In genomic region chr3:187210555-187211327, GRCh38 we compare ENCODE assay signal across 9 cellular contexts. TPM values are rescaled to one million over a fixed set of nuclear protein-coding genes. Genes with fewer than 3 reads are reported as not detected.
DNase-seq lines count a peak whose midpoint lies in the region; ATAC-seq, FAIRE-seq and TF ChIP-seq lines count a peak whose summit lies in the region.
"Had no signal": no experiment of that assay in that cellular context is flagged by ENCODE, and none has a peak within 500 bp of the region (broad histone marks: within the 10 kb centered on the region; RNA-seq: fewer than 3 reads in every experiment).

No MANE protein-coding gene starts in this region.

- H3K4me3 Mint-ChIP-seq in neural progenitor cell, result no peak overlapping the region
- H3K4me3 Mint-ChIP-seq in endothelial cell (ENCODE audit: unreplicated experiment), result no peak overlapping the region

- H3K79me2 ChIP-seq in neural progenitor cell (ENCODE audit: low read depth), result no peaks in the 10 kb centered on the region

- H3K27ac ChIP-seq in neural progenitor cell, result no peak overlapping the region

- H3K4me2 ChIP-seq in neural progenitor cell, result peak overlapping the region; percentile 49

- peak; percentile 78 for FAIRE-seq in GM18507 (lab: Jason Lieb, UNC)
- FAIRE-seq in RCC 7860 (lab: Jason Lieb, UNC), result no peak

- H3K9ac ChIP-seq in neural progenitor cell, result no peak overlapping the region

- H3F3A ChIP-seq in neural progenitor cell (ENCODE audit: low read depth), result peaks cover 3% of the 10 kb centered on the region

- peak; percentile 95 for ATAC-seq in HG02973 (IDR thresholded peaks at IDR 0.05; ENCODE audit: unreplicated experiment)

- H3K27me3 Mint-ChIP-seq in neural progenitor cell (ENCODE audit: insufficient read depth, low read depth), result no peaks in the 10 kb centered on the region
- peaks cover 3% of the 10 kb centered on the region for H3K27me3 Mint-ChIP-seq in endothelial cell (ENCODE audit: unreplicated experiment)

- H4K20me1 ChIP-seq in neural progenitor cell (ENCODE audit: low read depth), result no peaks in the 10 kb centered on the region

- peaks cover 12% of the 10 kb centered on the region for H3K4me1 ChIP-seq in neural progenitor cell

- no peak for TF ChIP-seq CTCF in choroid plexus epithelial cell (conservative IDR thresholded peaks at IDR 0.05; ENCODE audit: low read depth, low read length)
- TF ChIP-seq CTCF in neural progenitor cell (IDR thresholded peaks at IDR 0.05), result no peak
- TF ChIP-seq CTCF in endothelial cell (IDR thresholded peaks at IDR 0.05; ENCODE audit: unreplicated experiment), result no peak

- DNase-seq in GM18507 (ENCODE audit: extremely low spot score, insufficient read length, low read depth) (no peak), choroid plexus epithelial cell (ENCODE audit: low read depth) (peak; percentile 29), neural progenitor cell (ENCODE audit: low spot score) (peak; percentile 58), endothelial cell (ENCODE audit: low spot score) (no peak), RCC 7860 (ENCODE audit: low spot score) (no peak), DMS53 treated with DMSO at 0.1 percent for 48 hours (lab: John Stamatoyannopoulos, UW; ENCODE audit: unreplicated experiment) (no peak)
- no peak for DNase-seq in stimulated activated CD4-positive, alpha-beta T cell treated with anti-CD3 and anti-CD28 coated beads, Interleukin-15, amount 100 ng/mL, for 24 hours

- H3K27ac Mint-ChIP-seq in neural progenitor cell (no peak overlapping the region), endothelial cell (ENCODE audit: unreplicated experiment) (no peak overlapping the region)

- H2AFZ ChIP-seq in neural progenitor cell (replicated peaks), result no peak overlapping the region

- H3K4me3 ChIP-seq in choroid plexus epithelial cell (ENCODE audit: low read depth, low read length) (no peak overlapping the region), neural progenitor cell (no peak overlapping the region)

- H3K9me3 ChIP-seq in neural progenitor cell (ENCODE audit: low read depth), result peaks cover 5% of the 10 kb centered on the region

- H3K4me1 Mint-ChIP-seq in neural progenitor cell (peaks cover 16% of the 10 kb centered on the region), endothelial cell (ENCODE audit: unreplicated experiment) (no peaks in the 10 kb centered on the region)

- no peaks in the 10 kb centered on the region for H3K36me3 Mint-ChIP-seq in neural progenitor cell
- no peaks in the 10 kb centered on the region for H3K36me3 Mint-ChIP-seq in endothelial cell (ENCODE audit: low read depth, unreplicated experiment)

- no peaks in the 10 kb centered on the region for H3K36me3 ChIP-seq in neural progenitor cell

- H3K9me3 Mint-ChIP-seq in neural progenitor cell, result peaks cover 6% of the 10 kb centered on the region
- H3K9me3 Mint-ChIP-seq in endothelial cell (ENCODE audit: unreplicated experiment), result no peaks in the 10 kb centered on the region

- H3K27me3 ChIP-seq in neural progenitor cell, result no peaks in the 10 kb centered on the region

RNA-seq across cellular contexts. Expression of gene RTP1, which starts 13.5 kb away (rescaled TPM):
- total RNA-seq in neural progenitor cell (ENCODE audit: low replicate concordance) (0.43 TPM in 1 of 2 replicates, not detected in the other), endothelial cell (ENCODE audit: unreplicated experiment) (not detected)
- total RNA-seq: HT1080 had no signal

Comparison
In these comparisons a context has a peak if more than half of its experiments do, and no peak if none do; other contexts are left out.
1. DNase-seq: peak in choroid plexus epithelial cell (single experiment) and neural progenitor cell (single experiment); none in GM18507 (single experiment), endothelial cell (single experiment), RCC 7860 (single experiment), DMS53 treated with DMSO at 0.1 percent for 48 hours (single experiment) and stimulated activated CD4-positive, alpha-beta T cell treated with anti-CD3 and anti-CD28 coated beads, Interleukin-15, amount 100 ng/mL, for 24 hours (single experiment).